17 cellular contexts compared by ENCODE assay signal in the genomic region with DNA sequence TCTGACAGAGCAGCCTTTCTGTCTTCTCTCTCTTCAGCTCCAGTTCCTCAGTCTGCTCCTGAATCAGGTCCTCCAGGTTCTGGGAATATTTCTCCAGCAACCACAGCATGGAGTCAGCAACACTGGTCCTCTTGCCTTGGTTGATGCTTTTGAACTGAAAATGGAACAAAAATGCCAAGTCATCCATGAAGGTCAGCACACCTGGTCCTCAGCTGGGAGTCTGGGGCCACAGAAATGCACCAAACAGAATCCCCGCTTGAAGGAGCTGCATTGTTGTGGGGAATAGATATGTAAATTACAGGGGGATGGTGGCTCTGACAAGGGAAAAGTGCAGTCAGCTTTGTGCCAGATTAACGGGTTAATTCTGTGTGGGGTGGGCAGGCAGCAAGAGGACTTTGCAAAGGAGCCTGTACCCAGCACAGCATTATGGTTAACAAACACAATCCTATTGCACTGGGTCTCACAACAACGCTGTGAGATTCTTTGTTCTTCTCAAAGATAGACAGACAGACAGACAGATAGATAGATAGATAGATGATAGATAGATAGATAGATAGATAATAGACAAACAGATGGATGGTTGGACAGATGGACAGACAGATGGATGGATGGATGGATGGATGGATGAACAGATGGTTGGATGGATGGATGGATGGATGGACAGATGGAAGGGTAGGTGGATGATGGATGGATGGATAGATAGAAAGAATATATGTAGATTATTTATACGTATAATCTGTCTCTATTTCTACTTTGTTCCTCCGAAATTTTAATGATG. TPM values are rescaled to one million over a fixed set of nuclear protein-coding genes. Genes with fewer than 3 reads are reported as not detected.
DNase-seq lines count a peak whose midpoint lies in the region; ATAC-seq, FAIRE-seq and TF ChIP-seq lines count a peak whose summit lies in the region.
"Had no signal": no experiment of that assay in that cellular context is flagged by ENCODE, and none has a peak within 500 bp of the region (broad histone marks: within the 10 kb centered on the region; RNA-seq: fewer than 3 reads in every experiment).

No MANE protein-coding gene starts in this region.

- H3K27me3 ChIP-seq in HepG2 (ENCODE audit: control insufficient read depth in 1 of 2, insufficient read depth in 2 of 2, low read length in 2 of 2): peaks cover 3 to 12% of the 10 kb centered on the region in 2 experiments; a peak in 3 of 5 replicates
- no peaks in the 10 kb centered on the region for H3K27me3 ChIP-seq in right lobe of liver
- no peaks in the 10 kb centered on the region; the same call in 1 of the 2 replicates for H3K27me3 ChIP-seq in iPS DF 6.9 (ENCODE audit: control insufficient read depth, insufficient read depth, low read length)

- intact Hi-C loops in HepG2 (cut with micrococcal nuclease; ENCODE audit: unreplicated experiment): no loop called here
- intact Hi-C loops in right lobe of liver (cut with DNase I): no loop called here
- intact Hi-C loops in OCI-LY7 (cut with micrococcal nuclease; ENCODE audit: unreplicated experiment): no loop called here

- TF ChIP-seq RAD21 in HepG2 (CRISPR knock-in tag; IDR thresholded peaks at IDR 0.05): no peak

- DNase-seq in HepG2 (ENCODE audit: low spot score) (no peak), right lobe of liver (no peak), OCI-LY7 (ENCODE audit: low spot score) (peak; percentile 15), iPS DF 6.9 (ENCODE audit: low read depth, low spot score) (peak; percentile 48), NCI-H146 treated with DMSO at 0.1 percent for 48 hours (lab: John Stamatoyannopoulos, UW; ENCODE audit: unreplicated experiment) (no peak), NCI-H226 (no peak), NAMALWA (ENCODE audit: low spot score) (no peak), SHP77 (lab: John Stamatoyannopoulos, UW) (no peak)
- DNase-seq: 8988T, C1 segment of cervical spinal cord, DMS153, HCEC 1CT, Kasumi-1, NCI-H1930, NCI-H2171, PC-3 had no signal

- POLR2A ChIA-PET in HepG2 (lab: Yijun Ruan, JAX): no interaction called here
- POLR2A ChIA-PET in OCI-LY7 (lab: Charles Lee): no interaction called here

- no peaks in the 10 kb centered on the region for H3K9me2 ChIP-seq in OCI-LY7 (ENCODE audit: insufficient read depth, low read length)

- BruUV-seq in HepG2 (replicated peaks; lab: Mats Ljungman, UMichigan): no TSS peak
- no TSS peak for BruUV-seq in OCI-LY7 (replicated peaks; lab: Mats Ljungman, UMichigan)

- H3K9ac ChIP-seq in HepG2 (ENCODE audit: insufficient read depth, low read depth, low read length): no peak overlapping the region

- H3K9me3 ChIP-seq in HepG2 (ENCODE audit: low read length) (no peaks in the 10 kb centered on the region), right lobe of liver (no peaks in the 10 kb centered on the region), OCI-LY7 (ENCODE audit: low read length) (no peaks in the 10 kb centered on the region), iPS DF 6.9 (ENCODE audit: control insufficient read depth, insufficient read depth, low read length) (no peaks in the 10 kb centered on the region)

- ATAC-seq in HepG2: no peak
- no peak for ATAC-seq in right lobe of liver
- ATAC-seq: PC-3 had no signal

- H3K79me2 ChIP-seq in HepG2 (ENCODE audit: insufficient read depth, low read length): no peaks in the 10 kb centered on the region
- no peaks in the 10 kb centered on the region for H3K79me2 ChIP-seq in OCI-LY7 (ENCODE audit: insufficient read depth, low read depth, low read length)

- CTCF ChIA-PET in HepG2 (lab: Yijun Ruan, JAX; ENCODE audit: low intra/inter-chr PET ratio, low total read pairs) (no interaction called here), OCI-LY7 (lab: Charles Lee; ENCODE audit: unreplicated experiment) (no interaction called here)

- no peaks in the 10 kb centered on the region for H3K4me1 ChIP-seq in HepG2 (ENCODE audit: insufficient read depth, low read length)
- no peaks in the 10 kb centered on the region for H3K4me1 ChIP-seq in right lobe of liver
- H3K4me1 ChIP-seq in OCI-LY7 (ENCODE audit: insufficient read depth, low read length, poor library complexity, severe bottlenecking): peaks cover 7% of the 10 kb centered on the region
- H3K4me1 ChIP-seq in iPS DF 6.9 (ENCODE audit: control insufficient read depth, insufficient read depth, low read length): no peaks in the 10 kb centered on the region; the same call in 1 of the 2 replicates

- in situ Hi-C loops in HepG2 (cut with HindIII; ENCODE audit: extremely low pct_ligation_motif_present, low pct_unique_long_range_greater_than_20kb): no loop called here

- TF ChIP-seq EP300 in HepG2 (IDR thresholded peaks at IDR 0.05; ENCODE audit: low read depth in 2 of 2, low read length in 2 of 2) (no peak), HepG2 (CRISPR knock-in tag; IDR thresholded peaks at IDR 0.05; ENCODE audit: borderline replicate concordance) (no peak)

- H4K20me1 ChIP-seq in HepG2 (ENCODE audit: insufficient read depth, low read length) (no peaks in the 10 kb centered on the region), OCI-LY7 (ENCODE audit: insufficient read depth, low read length) (no peaks in the 10 kb centered on the region)

- no peak overlapping the region for H3K4me2 ChIP-seq in HepG2 (ENCODE audit: low read depth, low read length)
- 0 out of 2 replicates have a peak overlapping the region, but pooled peaks have one; percentile 20 for H3K4me2 ChIP-seq in OCI-LY7 (ENCODE audit: low read length)

- no peak overlapping the region for H3K27ac ChIP-seq in HepG2 (ENCODE audit: extremely low read length, insufficient read depth, low read length)
- H3K27ac ChIP-seq in right lobe of liver: no peak overlapping the region
- H3K27ac ChIP-seq in OCI-LY7 (ENCODE audit: low read depth, low read length, poor library complexity, severe bottlenecking): no peak overlapping the region
- H3K27ac ChIP-seq in iPS DF 6.9 (ENCODE audit: low read length): no peak overlapping the region
- H3K27ac ChIP-seq: SK-N-MC had no signal

- 9% methylated on average over 5 of the region's 5 CpGs for WGBS in HepG2 (ENCODE audit: low lambda C conversion rate)
- 56% methylated on average over 5 of the region's 5 CpGs for WGBS in right lobe of liver (ENCODE audit: insufficient coverage, low coverage, low lambda C conversion rate, missing lambda C conversion rate)
- WGBS in iPS DF 6.9 (ENCODE audit: insufficient coverage, insufficient read length): no CpG with 5 or more reads among the region's 5 CpGs

- H3K4me3 ChIP-seq in HepG2 (replicated peaks in 1 of 3; ENCODE audit: insufficient read depth in 1 of 3, low read depth in 2 of 3, low read length in 3 of 3): no peak overlapping the region
- H3K4me3 ChIP-seq in right lobe of liver: no peak overlapping the region
- no peak overlapping the region for H3K4me3 ChIP-seq in OCI-LY7 (ENCODE audit: low read depth, low read length, poor library complexity, severe bottlenecking)
- H3K4me3 ChIP-seq in iPS DF 6.9 (ENCODE audit: low read length): no peak overlapping the region
- H3K4me3 ChIP-seq: SK-N-MC had no signal

- TF ChIP-seq POLR2A in HepG2 (IDR thresholded peaks at IDR 0.05; ENCODE audit: insufficient read depth in 1 of 2, low read depth in 2 of 2, low read length in 2 of 2): no peak
- TF ChIP-seq POLR2A in right lobe of liver (IDR thresholded peaks at IDR 0.05): no peak

- no peak for FAIRE-seq in HepG2 (lab: Jason Lieb, UNC)

- TF ChIP-seq CTCF in HepG2 (CRISPR knock-in tag; IDR thresholded peaks at IDR 0.05) (no peak), right lobe of liver (IDR thresholded peaks at IDR 0.05) (no peak), OCI-LY7 (conservative IDR thresholded peaks at IDR 0.05; ENCODE audit: low read length) (no peak)

- H2AFZ ChIP-seq in HepG2 (ENCODE audit: low read length): no peak overlapping the region
- H2AFZ ChIP-seq in OCI-LY7 (ENCODE audit: low read length): no peak overlapping the region

- H3K36me3 ChIP-seq in HepG2 (replicated peaks in 1 of 2; ENCODE audit: control insufficient read depth in 1 of 2, insufficient read depth in 2 of 2, low read length in 2 of 2) (no peaks in the 10 kb centered on the region), right lobe of liver (no peaks in the 10 kb centered on the region), OCI-LY7 (ENCODE audit: insufficient read depth, low read length) (no peaks in the 10 kb centered on the region), iPS DF 6.9 (ENCODE audit: control insufficient read depth, insufficient read depth, low read length) (no peaks in the 10 kb centered on the region)

TF ChIP-seq in HepG2, 621 proteins besides CTCF, POLR2A, EP300 and RAD21:
- TF ChIP-seq THYN1 (CRISPR knock-in tag; IDR thresholded peaks at IDR 0.05; ENCODE audit: borderline replicate concordance, low read depth): no peak
- no peak for TF ChIP-seq DMAP1 (CRISPR knock-in tag; IDR thresholded peaks at IDR 0.05)
- no peak for TF ChIP-seq NFIC (IDR thresholded peaks at IDR 0.05; ENCODE audit: low read length)
- peak; percentile 77 for TF ChIP-seq NFE2L2 (IDR thresholded peaks at IDR 0.05; ENCODE audit: low read length)

RNA-seq across cellular contexts. Expression of gene LRRC32, which starts 33.8 kb away (rescaled TPM):
- total RNA-seq in HepG2 (2016; rRNA removed; fragmentation: Illumina TruSeq; extraction: Trizol) (not detected in 2 replicates), right lobe of liver (10 to 100 TPM in 4 of 6 experiments, 1 to 10 TPM in 2; 7.4 to 19.5 (median 14.5) TPM), OCI-LY7 (2022) (15.0 and 25.3 TPM in 2 replicates)
- total RNA-seq in HepG2 (2016; cell fraction: cytosol; rRNA removed; fragmentation: Illumina TruSeq; extraction: Trizol; ENCODE audit: low read depth): not detected in 2 replicates
- not detected in 2 replicates for total RNA-seq in HepG2 (2016; cell fraction: insoluble cytoplasmic fraction; rRNA removed; fragmentation: Illumina TruSeq; extraction: Trizol)
- total RNA-seq in HepG2 (2016; cell fraction: membrane; rRNA removed; fragmentation: Illumina TruSeq; extraction: Trizol): not detected in 2 replicates
- total RNA-seq in HepG2 (2016; cell fraction: nucleus; rRNA removed; fragmentation: Illumina TruSeq; extraction: Trizol): not detected in 2 replicates
- 0.07 and 0.12 TPM in 2 replicates for polyA plus RNA-seq in HepG2 (2011; rRNA removed)
- polyA plus RNA-seq in HepG2 (2011; cell fraction: cytosol; rRNA removed): not detected in 2 replicates
- polyA plus RNA-seq in HepG2 (2011; cell fraction: nucleus; rRNA removed): 0.03 TPM in 1 of 2 replicates, not detected in the other
- 0.07 TPM in 1 of 2 replicates, not detected in the other for polyA plus RNA-seq in HepG2 (2012)
- polyA plus RNA-seq in HepG2 (2016; cell fraction: cytosol; fragmentation: Illumina TruSeq; extraction: Trizol; ENCODE audit: low read depth): not detected in 2 replicates
- not detected in 2 replicates for polyA plus RNA-seq in HepG2 (2016; cell fraction: insoluble cytoplasmic fraction; fragmentation: Illumina TruSeq; extraction: Trizol; ENCODE audit: low read depth)
- not detected in 2 replicates for polyA plus RNA-seq in HepG2 (2016; cell fraction: membrane; fragmentation: Illumina TruSeq; extraction: Trizol; ENCODE audit: low read depth)
- polyA plus RNA-seq in HepG2 (2016; cell fraction: nucleus; fragmentation: Illumina TruSeq; extraction: Trizol; ENCODE audit: insufficient read depth, low read depth): not detected in 2 replicates
- 1.6 TPM in 1 of 2 replicates, not detected in the other for polyA minus RNA-seq in HepG2 (2011; rRNA and poly(A)+ RNA removed; ENCODE audit: low replicate concordance)
- polyA minus RNA-seq in HepG2 (2011; cell fraction: cytosol; rRNA and poly(A)+ RNA removed): not detected in 2 replicates
- polyA minus RNA-seq in HepG2 (2011; cell fraction: nucleus; rRNA and poly(A)+ RNA removed): not detected in 2 replicates
- 5.4 and 5.5 TPM in 2 replicates for total RNA-seq in OCI-LY7 (2014; rRNA removed; shearing (Covaris generic))
- total RNA-seq: PC-3 had no signal

Comparison
In these comparisons a context has a peak if more than half of its experiments do, and no peak if none do; other contexts are left out.
1. RNA of gene LRRC32, which starts 33.8 kb away (total RNA-seq): 5.4 to 25.3 TPM in OCI-LY7 and 7.4 to 19.5 TPM in right lobe of liver; not detected in HepG2; every median in the first group is over 4 times any median in the second.
2. DNase-seq: peak in OCI-LY7 (single experiment) and iPS DF 6.9 (single experiment); none in HepG2 (single experiment), right lobe of liver (0 of 3), NCI-H146 treated with DMSO at 0.1 percent for 48 hours (single experiment), NCI-H226 (single experiment), NAMALWA (single experiment) and SHP77 (0 of 2).